In genomic region chr11:19679952-19680823, GRCh38 we compare ENCODE assay signal across 8 cellular contexts. TPM values are rescaled to one million over a fixed set of nuclear protein-coding genes. Genes with fewer than 3 reads are reported as not detected.
DNase-seq lines count a peak whose midpoint lies in the region; ATAC-seq and TF ChIP-seq lines count a peak whose summit lies in the region.

No MANE protein-coding gene starts in this region.

- H3K36me3 Mint-ChIP-seq in Caco-2 (ENCODE audit: insufficient read depth, unreplicated experiment), result no peaks in the 10 kb centered on the region
- no peaks in the 10 kb centered on the region for H3K36me3 Mint-ChIP-seq in activated naive CD8-positive, alpha-beta T cell treated with anti-CD3 and anti-CD28 coated beads, Interleukin-2, amount 50 U/mL, for 24 hours (ENCODE audit: low read depth)

- H3K4me3 Mint-ChIP-seq in Caco-2 (ENCODE audit: unreplicated experiment), result no peak overlapping the region
- no peak overlapping the region for H3K4me3 Mint-ChIP-seq in activated naive CD8-positive, alpha-beta T cell treated with anti-CD3 and anti-CD28 coated beads, Interleukin-2, amount 50 U/mL, for 24 hours

- no peak overlapping the region for H3K4me2 ChIP-seq in parathyroid adenoma (ENCODE audit: low read length)

- no peak overlapping the region for H3K9ac ChIP-seq in parathyroid adenoma

- intact Hi-C loops in Caco-2 (cut with micrococcal nuclease; ENCODE audit: unreplicated experiment), result no loop called here

- DNase-seq in Caco-2 (no peak), globus pallidus (ENCODE audit: low spot score) (peak; percentile 73)
- DNase-seq in activated naive CD8-positive, alpha-beta T cell treated with anti-CD3 and anti-CD28 coated beads, Interleukin-2, amount 50 U/mL, for 24 hours, result no peak

- H3K79me2 ChIP-seq in parathyroid adenoma, result no peaks in the 10 kb centered on the region

- peak overlapping the region; percentile 48 for H3K27ac Mint-ChIP-seq in Caco-2 (ENCODE audit: unreplicated experiment)
- no peak overlapping the region for H3K27ac Mint-ChIP-seq in activated naive CD8-positive, alpha-beta T cell treated with anti-CD3 and anti-CD28 coated beads, Interleukin-2, amount 50 U/mL, for 24 hours

- H3K36me3 ChIP-seq in Caco-2 (ENCODE audit: control insufficient read depth, insufficient read depth, low read length), result no peaks in the 10 kb centered on the region
- H3K36me3 ChIP-seq in parathyroid adenoma (ENCODE audit: control insufficient read depth, insufficient read depth, low read length), result no peaks in the 10 kb centered on the region

- CTCF ChIA-PET in Caco-2 (lab: Charles Lee), result no interaction called here

- no peaks in the 10 kb centered on the region for H3K9me3 Mint-ChIP-seq in Caco-2 (ENCODE audit: unreplicated experiment)
- H3K9me3 Mint-ChIP-seq in activated naive CD8-positive, alpha-beta T cell treated with anti-CD3 and anti-CD28 coated beads, Interleukin-2, amount 50 U/mL, for 24 hours, result no peaks in the 10 kb centered on the region

- no peak overlapping the region for H2AFZ ChIP-seq in parathyroid adenoma

- peak; percentile 92 for ATAC-seq in SK-N-SH treated with all-trans-retinoic acid at 6 μM for 48 hours
- ATAC-seq in activated naive CD8-positive, alpha-beta T cell treated with anti-CD3 and anti-CD28 coated beads, Interleukin-2, amount 50 U/mL, for 24 hours, result no peak
- no peak for ATAC-seq in HG02885 (IDR thresholded peaks at IDR 0.05; ENCODE audit: poor library complexity, unreplicated experiment)
- no peak for ATAC-seq in HG02610 (IDR thresholded peaks at IDR 0.05; ENCODE audit: unreplicated experiment)
- no peak for ATAC-seq in GM21825 (IDR thresholded peaks at IDR 0.05; ENCODE audit: unreplicated experiment)

- no peak overlapping the region for H3K4me3 ChIP-seq in Caco-2 (ENCODE audit: low read depth, low read length)
- H3K4me3 ChIP-seq in parathyroid adenoma (ENCODE audit: low read depth, low read length), result no peak overlapping the region

- TF ChIP-seq CTCF in Caco-2 (IDR thresholded peaks at IDR 0.05; ENCODE audit: insufficient read depth in 1 of 2, low read depth in 1 of 2, low read length in 1 of 2, severe bottlenecking in 1 of 2, unreplicated experiment in 1 of 2) (no peak), parathyroid adenoma (IDR thresholded peaks at IDR 0.05) (no peak)

- POLR2A ChIA-PET in Caco-2 (lab: Charles Lee), result no interaction called here

- H3K27ac ChIP-seq in parathyroid adenoma, result peak overlapping the region; percentile 54

- H3K4me1 ChIP-seq in Caco-2 (no peaks in the 10 kb centered on the region), parathyroid adenoma (no peaks in the 10 kb centered on the region)

- H3K9me3 ChIP-seq in Caco-2 (no peaks in the 10 kb centered on the region), parathyroid adenoma (ENCODE audit: control insufficient read depth, low read length) (no peaks in the 10 kb centered on the region)

- no peaks in the 10 kb centered on the region for H3K27me3 ChIP-seq in Caco-2 (replicated peaks; ENCODE audit: control insufficient read depth, insufficient read depth, low read length)
- no peaks in the 10 kb centered on the region for H3K27me3 ChIP-seq in parathyroid adenoma (ENCODE audit: control insufficient read depth, insufficient read depth, low read length)

- peaks cover 14% of the 10 kb centered on the region for H3K27me3 Mint-ChIP-seq in Caco-2 (ENCODE audit: insufficient read depth, unreplicated experiment)
- H3K27me3 Mint-ChIP-seq in activated naive CD8-positive, alpha-beta T cell treated with anti-CD3 and anti-CD28 coated beads, Interleukin-2, amount 50 U/mL, for 24 hours, result peaks cover 14% of the 10 kb centered on the region

- no peaks in the 10 kb centered on the region for H3K4me1 Mint-ChIP-seq in Caco-2 (ENCODE audit: low read depth, unreplicated experiment)
- H3K4me1 Mint-ChIP-seq in activated naive CD8-positive, alpha-beta T cell treated with anti-CD3 and anti-CD28 coated beads, Interleukin-2, amount 50 U/mL, for 24 hours, result no peaks in the 10 kb centered on the region

- BruUV-seq in Caco-2 (replicated peaks; lab: Mats Ljungman, UMichigan), result no TSS peak

TF ChIP-seq in SK-N-SH treated with all-trans-retinoic acid at 6 μM for 48 hours, 23 proteins besides CTCF, POLR2A, EP300 and RAD21:
- TF ChIP-seq TCF4 (CRISPR knock-in tag; IDR thresholded peaks at IDR 0.05; ENCODE audit: borderline replicate concordance) (0 out of 2 replicates have a peak, but pooled peaks have one; percentile 28), TSHZ2 (CRISPR knock-in tag; IDR thresholded peaks at IDR 0.05) (peak; percentile 53; the same call in 1 of the 2 replicates), ZFP3 (CRISPR knock-in tag; IDR thresholded peaks at IDR 0.05) (peak; percentile 18; the same call in 1 of the 2 replicates), SNAI2 (CRISPR knock-in tag; IDR thresholded peaks at IDR 0.05) (0 out of 2 replicates have a peak, but pooled peaks have one; percentile 55), ARNTL (CRISPR knock-in tag; IDR thresholded peaks at IDR 0.05; ENCODE audit: borderline replicate concordance, low read depth) (no peak), ISL1 (CRISPR knock-in tag; IDR thresholded peaks at IDR 0.05) (peak; percentile 63)

RNA-seq across cellular contexts. Expression of gene NAV2, which starts 32.4 kb away (rescaled TPM):
- total RNA-seq in Caco-2 (2022), result 63.5 and 64.7 TPM in 2 replicates
